ENCODE assay signal across 16 cellular contexts in the genomic region with DNA sequence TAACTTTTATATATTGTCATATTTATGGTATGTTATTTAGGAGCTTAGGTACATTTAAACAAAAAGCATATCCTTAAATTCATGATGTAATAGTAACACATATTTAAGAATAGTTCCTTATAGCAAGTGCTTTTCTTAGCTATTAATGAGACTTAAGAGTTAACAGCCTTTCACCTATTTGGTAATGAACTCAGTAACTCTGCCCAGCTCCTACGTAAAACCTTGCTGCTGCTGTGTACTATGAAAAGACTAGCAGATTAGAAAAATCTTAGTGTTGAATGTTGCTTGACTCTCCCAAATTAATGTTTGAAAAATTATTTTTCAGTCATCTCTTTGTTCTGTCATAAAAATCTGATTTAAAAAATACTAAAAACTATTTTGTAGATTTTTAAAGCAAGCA. TPM values are rescaled to one million over a fixed set of nuclear protein-coding genes. Genes with fewer than 3 reads are reported as not detected.
A peak's percentile ranks its signal among the peaks of the same experiment; 100 is the strongest.
DNase-seq lines count a peak whose midpoint lies in the region; ATAC-seq and TF ChIP-seq lines count a peak whose summit lies in the region.
"Had no signal": no experiment of that assay in that cellular context is flagged by ENCODE, and none has a peak within 500 bp of the region (broad histone marks: within the 10 kb centered on the region; RNA-seq: fewer than 3 reads in every experiment).

No MANE protein-coding gene starts in this region.

- ATAC-seq in Right ventricle myocardium superior (ENCODE audit: poor library complexity): peak; percentile 93

- H3K27ac ChIP-seq in coronary artery: no peak overlapping the region
- H3K27ac ChIP-seq: BLaER1 treated with 17β-estradiol and CSF1 and Interleukin-3, amounts not matched to agents 10 nM and 100 nM; KMS-11; SJSA1 had no signal

- H3K27me3 ChIP-seq in endocrine pancreas (ENCODE audit: control insufficient read depth, insufficient read depth, low read length): no peaks in the 10 kb centered on the region
- H3K27me3 ChIP-seq: BLaER1 treated with 17β-estradiol and CSF1 and Interleukin-3, amounts not matched to agents 10 nM and 100 nM; MG63; SJSA1 had no signal

- H3K9ac ChIP-seq in endocrine pancreas (ENCODE audit: control insufficient read depth, insufficient read depth, low read length): no peak overlapping the region
- H3K9ac ChIP-seq: BLaER1 treated with 17β-estradiol and CSF1 and Interleukin-3, amounts not matched to agents 10 nM and 100 nM; KMS-11 had no signal

- TF ChIP-seq CTCF in coronary artery (IDR thresholded peaks at IDR 0.05): no peak

- H3K36me3 ChIP-seq in endocrine pancreas (ENCODE audit: control insufficient read depth, insufficient read depth, low read length): no peaks in the 10 kb centered on the region

- no peak for TF ChIP-seq POLR2A in erythroblast (IDR thresholded peaks at IDR 0.05; ENCODE audit: low read length)

- intact Hi-C loops in Right ventricle myocardium superior (cut with DNase I) (no loop called here), cardiac septum (cut with DNase I) (no loop called here)

- no peak for DNase-seq in Right ventricle myocardium superior
- DNase-seq in cardiac septum (ENCODE audit: low spot score): no peak
- peak; percentile 55 for DNase-seq in medulla oblongata (ENCODE audit: extremely low spot score)
- DNase-seq in coronary artery (ENCODE audit: low spot score): no peak
- no peak for DNase-seq in ureter (ENCODE audit: low spot score)
- DNase-seq in erythroblast (lab: John Stamatoyannopoulos, UW): no peak
- DNase-seq in SW480 (ENCODE audit: low spot score): no peak
- DNase-seq: DMS 273 treated with DMSO at 0.1 percent for 48 hours, MG63, NCI-H2029, NCI-H2171 treated with DMSO at 0.1 percent for 48 hours, NCI-H510A treated with DMSO at 0.1 percent for 48 hours had no signal

- peaks cover 11% of the 10 kb centered on the region for H3K4me1 ChIP-seq in endocrine pancreas (ENCODE audit: control insufficient read depth, insufficient read depth, low read length)
- H3K4me1 ChIP-seq: SJSA1 had no signal

- H3K9me3 ChIP-seq in endocrine pancreas (ENCODE audit: control insufficient read depth, low read length): no peaks in the 10 kb centered on the region
- H3K9me3 ChIP-seq: BLaER1 treated with 17β-estradiol and CSF1 and Interleukin-3, amounts not matched to agents 10 nM and 100 nM; MG63; SJSA1 had no signal

- H3K4me3 ChIP-seq in endocrine pancreas (ENCODE audit: control insufficient read depth, insufficient read depth, low read length) (peak overlapping the region; percentile 22), coronary artery (no peak overlapping the region)
- H3K4me3 ChIP-seq: BLaER1 treated with 17β-estradiol and CSF1 and Interleukin-3, amounts not matched to agents 10 nM and 100 nM; MG63; SJSA1 had no signal

RNA-seq across cellular contexts. Expression of gene GPR180, which starts 6.9 kb away (rescaled TPM):
- total RNA-seq in Right ventricle myocardium superior (5.5 TPM), cardiac septum (1.8 TPM), ureter (5.1 TPM)

RNA-seq across cellular contexts. Expression of gene TGDS, which starts 12.6 kb away (rescaled TPM):
- 4.5 TPM for total RNA-seq in Right ventricle myocardium superior
- total RNA-seq in cardiac septum: 4.9 TPM
- 11.5 TPM for total RNA-seq in ureter
